In genomic region chr17:77279448-77280303, GRCh38 we compare ENCODE assay signal across 9 cellular contexts.
A peak's percentile ranks its signal among the peaks of the same experiment; 100 is the strongest.
DNase-seq lines count a peak whose midpoint lies in the region; ATAC-seq and TF ChIP-seq lines count a peak whose summit lies in the region.
"Had no signal": no experiment of that assay in that cellular context is flagged by ENCODE, and none has a peak within 500 bp of the region (broad histone marks: within the 10 kb centered on the region; RNA-seq: fewer than 3 reads in every experiment).

No MANE protein-coding gene starts in this region.

- no peaks in the 10 kb centered on the region for H3K36me3 Mint-ChIP-seq in activated CD4-positive, alpha-beta T cell treated with anti-CD3 and anti-CD28 coated beads, Interleukin-2, amount 10 ng/mL, durations not matched to agents 24 days and 14 days (ENCODE audit: low read depth)
- peaks cover 23% of the 10 kb centered on the region for H3K36me3 Mint-ChIP-seq in stimulated activated effector memory CD8-positive, alpha-beta T cell treated with anti-CD3 and anti-CD28 coated beads, Interleukin-12 subunit alpha, Interleukin-12 subunit beta, amount 100 ng/mL, for 72 hours

- intact Hi-C loops in activated CD4-positive, alpha-beta T cell treated with anti-CD3 and anti-CD28 coated beads, Interleukin-2, amount 10 ng/mL, durations not matched to agents 24 days and 14 days (cut with micrococcal nuclease): loop anchor here (2.0 kb wide), 1 partner anchor 39 kb away; a partner anchor contains a TSS

- DNase-seq in activated CD4-positive, alpha-beta T cell treated with anti-CD3 and anti-CD28 coated beads, Interleukin-2, amount 10 ng/mL, durations not matched to agents 24 days and 14 days: no peak
- no peak for DNase-seq in activated CD4-positive, alpha-beta T cell treated with anti-CD3 and anti-CD28 coated beads, Interleukin-2, amount 50 U/mL, for 1 hour
- DNase-seq in WERI-Rb-1 (peak; percentile 65), hepatocyte (ENCODE audit: low spot score) (peak; percentile 81), ecto neural progenitor cell (ENCODE audit: low spot score) (no peak)
- no peak for DNase-seq in stimulated activated effector memory CD8-positive, alpha-beta T cell treated with anti-CD3 and anti-CD28 coated beads, Interleukin-12 subunit alpha, Interleukin-12 subunit beta, amount 100 ng/mL, for 72 hours (ENCODE audit: low spot score in 2 of 2)
- DNase-seq: AML-193 had no signal

- peaks cover 15% of the 10 kb centered on the region for H3K4me1 Mint-ChIP-seq in activated CD4-positive, alpha-beta T cell treated with anti-CD3 and anti-CD28 coated beads, Interleukin-2, amount 10 ng/mL, durations not matched to agents 24 days and 14 days
- H3K4me1 Mint-ChIP-seq in stimulated activated effector memory CD8-positive, alpha-beta T cell treated with anti-CD3 and anti-CD28 coated beads, Interleukin-12 subunit alpha, Interleukin-12 subunit beta, amount 100 ng/mL, for 72 hours: peaks cover 21% of the 10 kb centered on the region

- H3K4me3 ChIP-seq in WERI-Rb-1 (ENCODE audit: low read depth, low read length) (no peak overlapping the region), hepatocyte (no peak overlapping the region)

- no peaks in the 10 kb centered on the region for H3K9me3 Mint-ChIP-seq in activated CD4-positive, alpha-beta T cell treated with anti-CD3 and anti-CD28 coated beads, Interleukin-2, amount 10 ng/mL, durations not matched to agents 24 days and 14 days
- H3K9me3 Mint-ChIP-seq in stimulated activated effector memory CD8-positive, alpha-beta T cell treated with anti-CD3 and anti-CD28 coated beads, Interleukin-12 subunit alpha, Interleukin-12 subunit beta, amount 100 ng/mL, for 72 hours: no peaks in the 10 kb centered on the region

- no peak for ATAC-seq in stimulated activated effector memory CD8-positive, alpha-beta T cell treated with anti-CD3 and anti-CD28 coated beads, Interleukin-12 subunit alpha, Interleukin-12 subunit beta, amount 100 ng/mL, for 72 hours
- ATAC-seq in GM19467 (IDR thresholded peaks at IDR 0.05; ENCODE audit: unreplicated experiment) (no peak), GM21515 (IDR thresholded peaks at IDR 0.05; ENCODE audit: unreplicated experiment) (no peak)

- H3K36me3 ChIP-seq in WERI-Rb-1 (peaks cover 27% of the 10 kb centered on the region), hepatocyte (replicated peaks; ENCODE audit: insufficient read depth, low read depth) (no peaks in the 10 kb centered on the region)

- peaks cover 50% of the 10 kb centered on the region for H3K27me3 Mint-ChIP-seq in activated CD4-positive, alpha-beta T cell treated with anti-CD3 and anti-CD28 coated beads, Interleukin-2, amount 10 ng/mL, durations not matched to agents 24 days and 14 days

- H3K4me1 ChIP-seq in hepatocyte (ENCODE audit: insufficient read depth): peaks cover 15% of the 10 kb centered on the region

- H3K79me2 ChIP-seq in hepatocyte: peaks cover 33% of the 10 kb centered on the region

- no peak overlapping the region for H3K27ac ChIP-seq in WERI-Rb-1
- H3K27ac ChIP-seq in hepatocyte: peak overlapping the region; percentile 81

- no peaks in the 10 kb centered on the region for H4K20me1 ChIP-seq in hepatocyte (ENCODE audit: insufficient read depth, poor library complexity, severe bottlenecking)

- TF ChIP-seq CTCF in WERI-Rb-1 (IDR thresholded peaks at IDR 0.05; ENCODE audit: low read depth, low read length): no peak
- TF ChIP-seq CTCF in hepatocyte (IDR thresholded peaks at IDR 0.05; ENCODE audit: poor library complexity): no peak

- peaks cover 4% of the 10 kb centered on the region for H3K9me3 ChIP-seq in WERI-Rb-1 (ENCODE audit: severe bottlenecking)
- H3K9me3 ChIP-seq in hepatocyte (ENCODE audit: low read depth): no peaks in the 10 kb centered on the region

- H3K4me3 Mint-ChIP-seq in activated CD4-positive, alpha-beta T cell treated with anti-CD3 and anti-CD28 coated beads, Interleukin-2, amount 10 ng/mL, durations not matched to agents 24 days and 14 days: peak overlapping the region; percentile 81
- peak overlapping the region; percentile 67 for H3K4me3 Mint-ChIP-seq in stimulated activated effector memory CD8-positive, alpha-beta T cell treated with anti-CD3 and anti-CD28 coated beads, Interleukin-12 subunit alpha, Interleukin-12 subunit beta, amount 100 ng/mL, for 72 hours

- peak overlapping the region; percentile 96 for H3K4me2 ChIP-seq in hepatocyte

- no peak overlapping the region for H2AFZ ChIP-seq in hepatocyte

- 61% methylated on average over 20 of the region's 20 CpGs for WGBS in hepatocyte (ENCODE audit: low lambda C conversion rate, missing lambda C conversion rate)

- H3K27me3 ChIP-seq in WERI-Rb-1 (ENCODE audit: insufficient read depth, low read depth, severe bottlenecking) (no peaks in the 10 kb centered on the region), hepatocyte (no peaks in the 10 kb centered on the region)

- H3K9me2 ChIP-seq in hepatocyte (replicated peaks; ENCODE audit: insufficient read depth): no peaks in the 10 kb centered on the region

- no peak overlapping the region for H3K27ac Mint-ChIP-seq in activated CD4-positive, alpha-beta T cell treated with anti-CD3 and anti-CD28 coated beads, Interleukin-2, amount 10 ng/mL, durations not matched to agents 24 days and 14 days
- H3K27ac Mint-ChIP-seq in stimulated activated effector memory CD8-positive, alpha-beta T cell treated with anti-CD3 and anti-CD28 coated beads, Interleukin-12 subunit alpha, Interleukin-12 subunit beta, amount 100 ng/mL, for 72 hours: peak overlapping the region; percentile 89

Comparison
In these comparisons a context has a peak if more than half of its experiments do, and no peak if none do; other contexts are left out.
1. DNase-seq: peak in WERI-Rb-1 (single experiment) and hepatocyte (single experiment); none in activated CD4-positive, alpha-beta T cell treated with anti-CD3 and anti-CD28 coated beads, Interleukin-2, amount 10 ng/mL, durations not matched to agents 24 days and 14 days (single experiment), activated CD4-positive, alpha-beta T cell treated with anti-CD3 and anti-CD28 coated beads, Interleukin-2, amount 50 U/mL, for 1 hour (single experiment), stimulated activated effector memory CD8-positive, alpha-beta T cell treated with anti-CD3 and anti-CD28 coated beads, Interleukin-12 subunit alpha, Interleukin-12 subunit beta, amount 100 ng/mL, for 72 hours (0 of 2) and ecto neural progenitor cell (single experiment).